10 cellular contexts compared by ENCODE assay signal in the genomic region with DNA sequence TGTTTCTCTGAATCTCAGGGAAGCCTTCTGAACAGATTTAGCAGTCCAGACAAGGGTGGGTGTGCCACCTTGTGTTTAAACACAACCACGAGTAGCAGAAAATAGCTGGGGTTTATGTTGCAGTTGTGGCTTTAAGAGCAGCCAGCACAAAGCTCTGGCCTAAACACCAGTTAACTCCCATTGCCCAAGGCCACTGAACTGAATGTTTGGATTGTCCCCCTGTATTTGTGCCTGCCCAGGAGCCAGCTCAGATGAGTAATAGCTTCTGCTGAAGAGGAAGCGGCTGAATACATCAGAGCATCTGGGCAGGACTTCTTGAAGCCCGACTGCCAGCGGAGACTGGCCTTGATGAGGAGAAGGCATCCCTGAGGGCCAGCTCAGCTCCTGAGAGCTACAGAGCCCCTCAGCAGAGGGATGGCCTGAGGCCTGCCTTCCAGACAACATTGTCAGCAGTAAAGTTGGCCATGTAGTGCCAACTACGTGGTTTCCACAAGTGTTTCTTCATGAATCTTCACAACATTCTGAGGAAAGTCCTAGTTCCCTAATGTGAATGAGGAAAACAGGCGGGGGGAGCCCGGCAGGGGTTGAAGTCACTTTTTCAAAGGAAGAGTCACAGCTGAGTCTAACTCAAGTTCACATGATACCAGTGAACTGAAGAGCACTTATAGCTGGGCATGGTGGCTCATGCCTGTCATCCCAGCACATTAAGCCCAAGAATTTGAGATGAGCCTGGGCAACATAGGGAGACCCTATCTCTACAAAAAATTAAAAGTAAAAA.
DNase-seq lines count a peak whose midpoint lies in the region; ATAC-seq, FAIRE-seq and TF ChIP-seq lines count a peak whose summit lies in the region.
"Had no signal": no experiment of that assay in that cellular context is flagged by ENCODE, and none has a peak within 500 bp of the region (broad histone marks: within the 10 kb centered on the region; RNA-seq: fewer than 3 reads in every experiment).

No MANE protein-coding gene starts in this region.

- CTCF ChIA-PET in A549 (lab: Yijun Ruan, JAX) (interaction anchor here (0.6 to 17.8 kb wide), 28 partner anchors 8 to 574 kb away, joined by 3 to 354 read pairs (median 4); a partner anchor contains a TSS), GM12878 (lab: Yijun Ruan, JAX) (interaction anchor here (0.7 to 20.6 kb wide), 25 partner anchors 10 to 678 kb away, joined by 3 to 642 read pairs (median 4); a partner anchor contains a TSS)

- no peak overlapping the region for H3K4me3 ChIP-seq in A549
- no peak overlapping the region for H3K4me3 ChIP-seq in GM12878
- H3K4me3 ChIP-seq: stomach had no signal

- TF ChIP-seq RAD21 in A549 (conservative IDR thresholded peaks at IDR 0.05 in 1 of 2, IDR thresholded peaks at IDR 0.05 in 1 of 2) (peak; percentile 18 to 29; a peak in 2 of 5 replicates), GM12878 (IDR thresholded peaks at IDR 0.05; ENCODE audit: insufficient read depth, low read depth, low read length) (peak; percentile 31)

- FAIRE-seq in A549 (lab: Jason Lieb, UNC) (no peak), H54 (lab: Jason Lieb, UNC) (peak; percentile 50), GM12878 (lab: Jason Lieb, UNC) (no peak)

- peak overlapping the region; percentile 50 for H3K4me2 ChIP-seq in A549
- H3K4me2 ChIP-seq in GM12878 (ENCODE audit: control insufficient read depth, insufficient read depth) = no peak overlapping the region

- H3K9me3 ChIP-seq in A549 (no peaks in the 10 kb centered on the region), GM12878 (replicated peaks; ENCODE audit: control insufficient read depth, insufficient read depth, low read length) (no peaks in the 10 kb centered on the region)
- H3K9me3 ChIP-seq: stomach had no signal

- POLR2A ChIA-PET in A549 (lab: Yijun Ruan, JAX) (interaction anchor here (0.6 to 1.0 kb wide), 2 partner anchors 9 to 70 kb away, joined by 3 to 6 read pairs; no protein-coding TSS in a partner anchor), GM12878 (lab: Charles Lee) (interaction anchor here (1.4 kb wide), 1 partner anchor 58 kb away, joined by 5 read pairs; no protein-coding TSS in a partner anchor)

- ATAC-seq in A549 = peak; percentile 42 to 50; a peak in 5 of 6 replicates
- ATAC-seq in GM12878 = 0 out of 3 replicates have a peak, but pooled peaks have one; percentile 7

- H3K79me2 ChIP-seq in GM12878 (ENCODE audit: control insufficient read depth, insufficient read depth, low read length) = no peaks in the 10 kb centered on the region

- H3K9ac ChIP-seq in GM12878 (ENCODE audit: control insufficient read depth, insufficient read depth, low read length) = no peak overlapping the region

- TF ChIP-seq CTCF in A549 (IDR thresholded peaks at IDR 0.05) (0 out of 3 replicates have a peak, but pooled peaks have one; percentile 21), GM12878 (IDR thresholded peaks at IDR 0.05 in 2 of 3, conservative IDR thresholded peaks at IDR 0.05 in 1 of 3; ENCODE audit: control insufficient read depth in 2 of 3, extremely low read depth in 1 of 3, insufficient read depth in 1 of 3, low read depth in 3 of 3, low read length in 3 of 3) (no peak)

- intact Hi-C loops in GM12878 (cut with micrococcal nuclease; ENCODE audit: unreplicated experiment) (loop anchor here (1.0 to 2.0 kb wide), 4 partner anchors 58 to 258 kb away; a partner anchor contains a TSS), posterior vena cava (cut with DNase I) (loop anchor here in 1 of 2 donors (5.0 kb wide), 1 partner anchor 260 kb away; no protein-coding TSS in a partner anchor)

- peak overlapping the region; percentile 64 to 70 for H3K27ac ChIP-seq in A549
- H3K27ac ChIP-seq in GM12878 (ENCODE audit: control insufficient read depth, insufficient read depth) = no peak overlapping the region
- H3K27ac ChIP-seq: C4-2B had no signal

- DNase-seq in A549 (ENCODE audit: low read depth in 1 of 2, low spot score in 1 of 2) (peak; percentile 28 to 66), H54 (ENCODE audit: insufficient read length, low spot score) (peak; percentile 45), GM12878 (ENCODE audit: low read depth, low spot score) (no peak), hepatic stellate cell (ENCODE audit: low spot score) (peak; percentile 32), NCI-H2196 (lab: John Stamatoyannopoulos, UW; ENCODE audit: unreplicated experiment) (no peak), SHP77 treated with DMSO at 0.1 percent for 48 hours (lab: John Stamatoyannopoulos, UW) (no peak), posterior vena cava (ENCODE audit: low spot score) (no peak), COR-L47 (lab: John Stamatoyannopoulos, UW) (no peak)

- no TSS peak for BruUV-seq in GM12878 (replicated peaks; lab: Mats Ljungman, UMichigan)

- H3K36me3 ChIP-seq in GM12878 (ENCODE audit: control insufficient read depth in 2 of 2, insufficient read depth in 2 of 2, low read length in 1 of 2) = no peaks in the 10 kb centered on the region
- H3K36me3 ChIP-seq: stomach had no signal

- H4K20me1 ChIP-seq in GM12878 (ENCODE audit: control insufficient read depth, insufficient read depth) = no peaks in the 10 kb centered on the region

- no peaks in the 10 kb centered on the region for H3K27me3 ChIP-seq in GM12878 (replicated peaks in 1 of 2; ENCODE audit: control insufficient read depth in 2 of 2, insufficient read depth in 2 of 2, low read length in 1 of 2)
- H3K27me3 ChIP-seq: stomach had no signal

- WGBS in A549 (ENCODE audit: missing lambda C conversion rate) = 46% methylated on average over 7 of the region's 7 CpGs
- 25% methylated on average over 7 of the region's 7 CpGs for WGBS in GM12878 (ENCODE audit: insufficient coverage, insufficient replicate concordance, low lambda C conversion rate, missing lambda C conversion rate)

- TF ChIP-seq POLR2A in A549 (IDR thresholded peaks at IDR 0.05; ENCODE audit: low read length) (no peak), H54 (IDR thresholded peaks at IDR 0.05; ENCODE audit: low read depth, low read length) (no peak), GM12878 (IDR thresholded peaks at IDR 0.05; ENCODE audit: low read depth, low read length) (no peak)

- RAD21 ChIA-PET in GM12878 (lab: Charles Lee; ENCODE audit: unreplicated experiment) = interaction anchor here (0.5 to 11.1 kb wide), 11 partner anchors 9 to 346 kb away, joined by 3 to 164 read pairs (median 5); a partner anchor contains a TSS

- H3K4me1 ChIP-seq in A549 = peaks cover 34% of the 10 kb centered on the region
- peaks cover 8% of the 10 kb centered on the region for H3K4me1 ChIP-seq in GM12878 (ENCODE audit: control insufficient read depth, insufficient read depth, low read length)

- in situ Hi-C loops in GM12878 (cut with MboI) = loop anchor here (10.0 kb wide), 1 partner anchor 342 kb away; no protein-coding TSS in a partner anchor

- TF ChIP-seq EP300 in A549 (IDR thresholded peaks at IDR 0.05) (no peak), GM12878 (IDR thresholded peaks at IDR 0.05; ENCODE audit: borderline replicate concordance in 1 of 2, control insufficient read depth in 1 of 2, low read depth in 2 of 2, low read length in 2 of 2) (no peak)

- SMC1A ChIA-PET in GM12878 (lab: Charles Lee; ENCODE audit: uncharacterized antibody, unreplicated experiment) = interaction anchor here (1.1 to 17.9 kb wide), 12 partner anchors 8 to 258 kb away, joined by 3 to 405 read pairs (median 8); no protein-coding TSS in a partner anchor

- H2AFZ ChIP-seq in GM12878 (ENCODE audit: control insufficient read depth, low read depth, low read length) = no peak overlapping the region

TF ChIP-seq in A549, 52 proteins besides CTCF, POLR2A, EP300 and RAD21 (continues in another document):
- TF ChIP-seq SMC3 (IDR thresholded peaks at IDR 0.05) (peak; percentile 27; the same call in 1 of the 3 replicates), NR3C1 (IDR thresholded peaks at IDR 0.05) (no peak)
- TF ChIP-seq, protein P1, sequence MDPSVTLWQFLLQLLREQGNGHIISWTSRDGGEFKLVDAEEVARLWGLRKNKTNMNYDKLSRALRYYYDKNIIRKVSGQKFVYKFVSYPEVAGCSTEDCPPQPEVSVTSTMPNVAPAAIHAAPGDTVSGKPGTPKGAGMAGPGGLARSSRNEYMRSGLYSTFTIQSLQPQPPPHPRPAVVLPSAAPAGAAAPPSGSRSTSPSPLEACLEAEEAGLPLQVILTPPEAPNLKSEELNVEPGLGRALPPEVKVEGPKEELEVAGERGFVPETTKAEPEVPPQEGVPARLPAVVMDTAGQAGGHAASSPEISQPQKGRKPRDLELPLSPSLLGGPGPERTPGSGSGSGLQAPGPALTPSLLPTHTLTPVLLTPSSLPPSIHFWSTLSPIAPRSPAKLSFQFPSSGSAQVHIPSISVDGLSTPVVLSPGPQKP (IDR thresholded peaks at IDR 0.05; ENCODE audit: low read depth, low read length) = no peak
- TF ChIP-seq, protein P2, sequence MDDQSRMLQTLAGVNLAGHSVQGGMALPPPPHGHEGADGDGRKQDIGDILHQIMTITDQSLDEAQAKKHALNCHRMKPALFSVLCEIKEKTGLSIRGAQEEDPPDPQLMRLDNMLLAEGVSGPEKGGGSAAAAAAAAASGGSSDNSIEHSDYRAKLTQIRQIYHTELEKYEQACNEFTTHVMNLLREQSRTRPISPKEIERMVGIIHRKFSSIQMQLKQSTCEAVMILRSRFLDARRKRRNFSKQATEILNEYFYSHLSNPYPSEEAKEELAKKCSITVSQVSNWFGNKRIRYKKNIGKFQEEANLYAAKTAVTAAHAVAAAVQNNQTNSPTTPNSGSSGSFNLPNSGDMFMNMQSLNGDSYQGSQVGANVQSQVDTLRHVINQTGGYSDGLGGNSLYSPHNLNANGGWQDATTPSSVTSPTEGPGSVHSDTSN (IDR thresholded peaks at IDR 0.05) = no peak

TF ChIP-seq in GM12878, 131 proteins besides CTCF, POLR2A, EP300 and RAD21 (continues in another document):
- no peak for TF ChIP-seq GABPA (IDR thresholded peaks at IDR 0.05; ENCODE audit: low read depth)
- no peak for TF ChIP-seq RELA (IDR thresholded peaks at IDR 0.05; ENCODE audit: borderline replicate concordance, partially characterized antibody)
- TF ChIP-seq NBN (IDR thresholded peaks at IDR 0.05) = no peak

Comparison
In these comparisons a context has a peak if more than half of its experiments do, and no peak if none do; other contexts are left out.
1. DNase-seq: peak in A549 (2 of 2), H54 (single experiment) and hepatic stellate cell (single experiment); none in GM12878 (single experiment), NCI-H2196 (single experiment), SHP77 treated with DMSO at 0.1 percent for 48 hours (single experiment), posterior vena cava (single experiment) and COR-L47 (single experiment).